8 cellular contexts compared by ENCODE assay signal in the genomic region with DNA sequence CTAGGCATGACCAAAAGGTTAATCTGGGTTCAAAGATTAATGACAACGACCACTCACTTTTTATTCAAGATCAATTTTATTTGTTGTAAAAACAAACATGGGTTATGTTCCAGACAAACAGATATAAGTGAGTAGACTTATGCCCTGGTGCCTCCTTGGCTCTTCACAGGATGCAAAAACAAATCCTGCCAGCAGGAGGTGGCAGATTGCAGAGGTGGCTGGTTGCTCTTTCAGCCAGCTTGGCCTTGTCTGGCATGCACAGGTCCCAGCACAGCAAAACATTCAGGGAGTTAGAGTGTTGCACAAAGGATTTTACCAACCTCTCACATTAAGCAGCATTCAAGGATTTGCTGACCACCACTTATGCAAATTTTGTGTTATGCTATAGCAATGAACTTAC.
A peak's percentile ranks its signal among the peaks of the same experiment; 100 is the strongest.
DNase-seq lines count a peak whose midpoint lies in the region; ATAC-seq and TF ChIP-seq lines count a peak whose summit lies in the region.
"Not testable (repeated sequence)": the region's sequence is repeated elsewhere in the genome, so short reads cannot be mapped to it uniquely, and the experiment has no call there.

No MANE protein-coding gene starts in this region.

- not testable (repeated sequence) for H3K9ac ChIP-seq in HCT116 (ENCODE audit: low read length); parathyroid adenoma

- H3K9me2 ChIP-seq in HCT116 (ENCODE audit: insufficient read depth) = not testable (repeated sequence)

- not testable (repeated sequence) for H3K36me3 ChIP-seq in HCT116 (ENCODE audit: control insufficient read depth in 1 of 2, insufficient read depth in 2 of 2, low read length in 2 of 2); parathyroid adenoma (ENCODE audit: control insufficient read depth, insufficient read depth, low read length)

- WGBS in right cardiac atrium = 79% methylated on average over 1 of the region's 1 CpG

- H3K4me2 ChIP-seq in HCT116 (ENCODE audit: low read length); parathyroid adenoma (ENCODE audit: low read length): not testable (repeated sequence)

- not testable (repeated sequence) for H3K4me1 Mint-ChIP-seq in Calu3 (ENCODE audit: low read depth, unreplicated experiment); activated CD4-positive, alpha-beta T cell treated with anti-CD3 and anti-CD28 coated beads, Interleukin-2, amount 10 ng/mL, durations not matched to agents 24 days and 14 days; activated T-cell treated with anti-CD3 and anti-CD28 coated beads, Interleukin-2, amount 50 U/mL, for 72 hours (ENCODE audit: low read depth); chondrocyte (ENCODE audit: low read depth)

- H4K20me1 ChIP-seq in HCT116 (ENCODE audit: insufficient read depth) = not testable (repeated sequence)

- intact Hi-C loops in Calu3 (cut with micrococcal nuclease; ENCODE audit: unreplicated experiment); HCT116 (cut with micrococcal nuclease); activated CD4-positive, alpha-beta T cell treated with anti-CD3 and anti-CD28 coated beads, Interleukin-2, amount 10 ng/mL, durations not matched to agents 24 days and 14 days (cut with micrococcal nuclease); right cardiac atrium (cut with DNase I): not testable (repeated sequence)

- TF ChIP-seq CTCF in Calu3 (IDR thresholded peaks at IDR 0.05; ENCODE audit: unreplicated experiment) = not testable (repeated sequence)
- TF ChIP-seq CTCF in HCT116 (IDR thresholded peaks at IDR 0.05 in 2 of 3, conservative IDR thresholded peaks at IDR 0.05 in 1 of 3; ENCODE audit: borderline replicate concordance in 1 of 3, insufficient read depth in 1 of 3, low read depth in 2 of 3, low read length in 2 of 3) = peak in 2 of 3 experiments; percentile 3 to 9; a peak in 1 of 6 replicates
- peak; percentile 9 for TF ChIP-seq CTCF in chondrocyte (IDR thresholded peaks at IDR 0.05)
- peak; percentile 10 for TF ChIP-seq CTCF in parathyroid adenoma (IDR thresholded peaks at IDR 0.05)

- H3K4me1 ChIP-seq in HCT116 (ENCODE audit: control insufficient read depth in 1 of 2, insufficient read depth in 2 of 2, low read length in 2 of 2); right cardiac atrium (ENCODE audit: control insufficient read depth, insufficient read depth, low read length); parathyroid adenoma: not testable (repeated sequence)

- not testable (repeated sequence) for H3K4me3 Mint-ChIP-seq in Calu3 (ENCODE audit: low read depth, unreplicated experiment); activated CD4-positive, alpha-beta T cell treated with anti-CD3 and anti-CD28 coated beads, Interleukin-2, amount 10 ng/mL, durations not matched to agents 24 days and 14 days; activated T-cell treated with anti-CD3 and anti-CD28 coated beads, Interleukin-2, amount 50 U/mL, for 72 hours; chondrocyte (ENCODE audit: unreplicated experiment)

- not testable (repeated sequence) for TF ChIP-seq POLR2A in HCT116 (IDR thresholded peaks at IDR 0.05; ENCODE audit: borderline replicate concordance, extremely low read depth, insufficient read depth, insufficient read length)

- CTCF ChIA-PET in Calu3 (lab: Charles Lee); HCT116 (lab: Charles Lee): not testable (repeated sequence)

- not testable (repeated sequence) for BruUV-seq in Calu3 (replicated peaks; lab: Mats Ljungman, UMichigan); HCT116 (replicated peaks; lab: Mats Ljungman, UMichigan)

- not testable (repeated sequence) for H3K27ac Mint-ChIP-seq in Calu3 (ENCODE audit: unreplicated experiment); activated CD4-positive, alpha-beta T cell treated with anti-CD3 and anti-CD28 coated beads, Interleukin-2, amount 10 ng/mL, durations not matched to agents 24 days and 14 days; activated T-cell treated with anti-CD3 and anti-CD28 coated beads, Interleukin-2, amount 50 U/mL, for 72 hours; chondrocyte (ENCODE audit: unreplicated experiment)

- H3K9me3 Mint-ChIP-seq in Calu3 (ENCODE audit: low read depth, unreplicated experiment); activated CD4-positive, alpha-beta T cell treated with anti-CD3 and anti-CD28 coated beads, Interleukin-2, amount 10 ng/mL, durations not matched to agents 24 days and 14 days; activated T-cell treated with anti-CD3 and anti-CD28 coated beads, Interleukin-2, amount 50 U/mL, for 72 hours; chondrocyte (ENCODE audit: low read depth): not testable (repeated sequence)

- not testable (repeated sequence) for H3K27ac ChIP-seq in HCT116 (ENCODE audit: low read depth, low read length); right cardiac atrium (ENCODE audit: low read length); parathyroid adenoma

- DNase-seq in Calu3 (peak; percentile 28), right cardiac atrium (peak in 2 of 3 donors; percentile 28 to 49)
- not testable (repeated sequence) for DNase-seq in HCT116 (ENCODE audit: low read depth, low spot score); chondrocyte (ENCODE audit: low spot score)
- DNase-seq in activated CD4-positive, alpha-beta T cell treated with anti-CD3 and anti-CD28 coated beads, Interleukin-2, amount 10 ng/mL, durations not matched to agents 24 days and 14 days = peak; percentile 74
- peak; percentile 32 to 44 for DNase-seq in activated T-cell treated with anti-CD3 and anti-CD28 coated beads, Interleukin-2, amount 50 U/mL, for 72 hours
- DNase-seq in stimulated activated CD8-positive, alpha-beta memory T cell treated with anti-CD3 and anti-CD28 coated beads, Interleukin-4, amount 100 ng/mL, for 48 hours = peak; percentile 57

- TF ChIP-seq RAD21 in HCT116 (IDR thresholded peaks at IDR 0.05; ENCODE audit: low read depth) = peak; percentile 5; the same call in 1 of the 2 replicates

- H2AFZ ChIP-seq in HCT116 (ENCODE audit: low read depth, low read length, poor library complexity, severe bottlenecking); parathyroid adenoma: not testable (repeated sequence)

- RAD21 ChIA-PET in HCT116 (lab: Charles Lee; ENCODE audit: low non-redundant PET in 1 of 2, low total read pairs in 2 of 2, uncharacterized antibody in 2 of 2, unreplicated experiment in 2 of 2) = not testable (repeated sequence)

- not testable (repeated sequence) for H3K9me3 ChIP-seq in HCT116 (ENCODE audit: control insufficient read depth in 1 of 2, insufficient read depth in 1 of 2, low read depth in 1 of 2, low read length in 2 of 2); right cardiac atrium (ENCODE audit: control insufficient read depth, low read length); parathyroid adenoma (ENCODE audit: control insufficient read depth, low read length)

- not testable (repeated sequence) for ATAC-seq in HCT116; activated T-cell treated with anti-CD3 and anti-CD28 coated beads, Interleukin-2, amount 50 U/mL, for 72 hours (replicated peaks in 1 of 2); right cardiac atrium

- not testable (repeated sequence) for H3K79me2 ChIP-seq in HCT116 (ENCODE audit: insufficient read depth, low read length); parathyroid adenoma

- peaks cover 10% of the 10 kb centered on the region for H3K27me3 Mint-ChIP-seq in Calu3 (ENCODE audit: unreplicated experiment)
- not testable (repeated sequence) for H3K27me3 Mint-ChIP-seq in activated CD4-positive, alpha-beta T cell treated with anti-CD3 and anti-CD28 coated beads, Interleukin-2, amount 10 ng/mL, durations not matched to agents 24 days and 14 days; activated T-cell treated with anti-CD3 and anti-CD28 coated beads, Interleukin-2, amount 50 U/mL, for 72 hours (ENCODE audit: low read depth); chondrocyte (ENCODE audit: low read depth)

- not testable (repeated sequence) for H3K36me3 Mint-ChIP-seq in Calu3 (ENCODE audit: insufficient read depth, unreplicated experiment); activated CD4-positive, alpha-beta T cell treated with anti-CD3 and anti-CD28 coated beads, Interleukin-2, amount 10 ng/mL, durations not matched to agents 24 days and 14 days (ENCODE audit: low read depth); activated T-cell treated with anti-CD3 and anti-CD28 coated beads, Interleukin-2, amount 50 U/mL, for 72 hours (ENCODE audit: insufficient read depth in 2 of 2); chondrocyte (ENCODE audit: low read depth)

- not testable (repeated sequence) for H3K27me3 ChIP-seq in HCT116 (ENCODE audit: insufficient read depth, low read length); right cardiac atrium (ENCODE audit: control insufficient read depth, insufficient read depth); parathyroid adenoma (ENCODE audit: control insufficient read depth, insufficient read depth, low read length)

- H3K4me3 ChIP-seq in HCT116 (replicated peaks in 1 of 2; ENCODE audit: low read depth in 1 of 2, low read length in 2 of 2); right cardiac atrium (ENCODE audit: low read length); parathyroid adenoma (ENCODE audit: low read depth, low read length): not testable (repeated sequence)

- POLR2A ChIA-PET in HCT116 (lab: Charles Lee) = not testable (repeated sequence)
